ENCODE assay signal across 25 cellular contexts in genomic region chr7:93352881-93353280, GRCh38.
"Had no signal": no experiment of that assay in that cellular context is flagged by ENCODE, and none has a peak within 500 bp of the region (broad histone marks: within the 10 kb centered on the region; RNA-seq: fewer than 3 reads in every experiment).

No MANE protein-coding gene starts in this region.

- H3K27ac ChIP-seq: stomach, suprapubic skin, testis, thoracic aorta, thyroid gland, tibial artery, tibial nerve, transverse colon, upper lobe of left lung, upper lobe of right lung, uterus, vagina had no signal

- ATAC-seq: stimulated activated effector memory CD8-positive, alpha-beta T cell treated with anti-CD3 and anti-CD28 coated beads, Interleukin-12 subunit alpha, Interleukin-12 subunit beta, amount 100 ng/mL, for 72 hours; stimulated activated memory B cell treated with anti-CD40 and anti-IgM and Interleukin-4, amounts not matched to agents 10 μg/mL and 1 μg/mL and 100 μg/mL, for 72 hours; stimulated activated naive B cell treated with anti-CD40 and anti-IgM and Interleukin-4, amounts not matched to agents 10 μg/mL and 1 μg/mL and 100 μg/mL, for 72 hours; stimulated activated naive CD8-positive, alpha-beta T cell treated with anti-CD3 and anti-CD28 coated beads, Interleukin-15, amount 100 ng/mL, for 72 hours; stimulated activated naive CD8-positive, alpha-beta T cell treated with anti-CD3 and anti-CD28 coated beads, Interleukin-15, Interleukin-2, amounts not matched to agents 100 U/mL and 50 U/mL, for 24 hours; upper lobe of right lung had no signal

- H3K4me3 ChIP-seq: stomach, suprapubic skin, testis, thoracic aorta, thyroid gland, tibial artery, tibial nerve, transverse colon, upper lobe of left lung, upper lobe of right lung, uterus, vagina had no signal

- H3K36me3 ChIP-seq: thyroid gland, uterus had no signal

- H3K9me3 ChIP-seq: stomach, suprapubic skin, testis, thoracic aorta, thyroid gland, tibial artery, tibial nerve, transverse colon, upper lobe of left lung, upper lobe of right lung, uterus, vagina had no signal

- DNase-seq: stimulated activated CD4-positive, alpha-beta T cell treated with anti-CD3 and anti-CD28 coated beads, Interleukin-2, amount 100 ng/mL, for 48 hours; stimulated activated CD4-positive, alpha-beta T cell treated with anti-CD3 and anti-CD28 coated beads, Interleukin-4, amount 100 ng/mL, for 1 hour; stimulated activated CD4-positive, alpha-beta T cell treated with anti-CD3 and anti-CD28 coated beads, Interleukin-4, amount 100 ng/mL, for 24 hours; stimulated activated CD4-positive, alpha-beta T cell treated with anti-CD3 and anti-CD28 coated beads, Interleukin-4, amount 100 ng/mL, for 4 hours; stimulated activated CD8-positive, alpha-beta memory T cell treated with anti-CD3 and anti-CD28 coated beads, Interleukin-4, amount 100 ng/mL, for 48 hours; stimulated activated naive B cell treated with anti-CD40 and anti-IgM and Interleukin-4, amounts not matched to agents 10 μg/mL and 1 μg/mL and 100 μg/mL, for 72 hours; stimulated activated naive CD4-positive, alpha-beta T cell; stimulated activated naive CD4-positive, alpha-beta T cell treated with Interleukin-2 at 50 U/mL for 16 hours; stimulated activated naive CD8-positive, alpha-beta T cell treated with anti-CD3 and anti-CD28 coated beads, Interleukin-15, amount 100 ng/mL, for 72 hours; stimulated activated naive CD8-positive, alpha-beta T cell treated with anti-CD3 and anti-CD28 coated beads, Interleukin-15, Interleukin-2, amounts not matched to agents 100 U/mL and 50 U/mL, for 24 hours; stomach; substantia nigra; testis; thyroid gland; tibial artery; transverse colon; upper lobe of left lung; upper lobe of right lung; uterus had no signal

- H3K27me3 ChIP-seq: stomach, suprapubic skin, testis, thyroid gland, tibial artery, tibial nerve, transverse colon, upper lobe of left lung, upper lobe of right lung, uterus, vagina had no signal

- H3K4me1 ChIP-seq: stomach, suprapubic skin, testis, thyroid gland, tibial artery, tibial nerve, transverse colon, upper lobe of left lung, upper lobe of right lung, uterus, vagina had no signal
